27 cellular contexts compared by ENCODE assay signal in genomic region chr2:64393611-64394010, GRCh38.
"Had no signal": no experiment of that assay in that cellular context is flagged by ENCODE, and none has a peak within 500 bp of the region (broad histone marks: within the 10 kb centered on the region; RNA-seq: fewer than 3 reads in every experiment).

No MANE protein-coding gene starts in this region.

- H3K27ac ChIP-seq: adrenal gland, breast epithelium, SJSA1 had no signal

- H3K4me1 ChIP-seq: adrenal gland, breast epithelium, SJSA1 had no signal

- ATAC-seq: activated CD8-positive, alpha-beta T cell treated with anti-CD3 and anti-CD28 coated beads, Interleukin-2, amount 10 ng/mL, durations not matched to agents 7 days and 5 days; T-helper 17 cell; WTC11 had no signal

- H3K9me3 ChIP-seq: breast epithelium, SJSA1 had no signal

- H3K4me3 ChIP-seq: adrenal gland, breast epithelium, MG63, SJSA1 had no signal

- H3K27me3 ChIP-seq: adrenal gland, breast epithelium, MG63, SJSA1 had no signal

- H3K36me3 ChIP-seq: adrenal gland, breast epithelium, MG63, SJSA1 had no signal

- DNase-seq: activated CD4-positive, alpha-beta T cell treated with anti-CD3 and anti-CD28 coated beads for 48 hours; activated CD4-positive, alpha-beta T cell treated with anti-CD3 and anti-CD28 coated beads, Interleukin-2, amount 50 U/mL, for 4 hours; activated CD4-positive, CD25-positive, alpha-beta regulatory T cell treated with anti-CD3 and anti-CD28 coated beads, Interleukin-2, amount 50 U/mL, for 72 hours; activated CD8-positive, alpha-beta memory T cell treated with anti-CD3 and anti-CD28 coated beads, Interleukin-2, amount 50 U/mL, for 48 hours; activated CD8-positive, alpha-beta T cell treated with anti-CD3 and anti-CD28 coated beads, Interleukin-2, amount 10 ng/mL, durations not matched to agents 7 days and 5 days; activated naive CD4-positive, alpha-beta T cell treated with anti-CD3 and anti-CD28 coated beads, Interleukin-2, amount 50 U/mL, for 16 hours; activated naive CD8-positive, alpha-beta T cell treated with anti-CD3 and anti-CD28 coated beads, Interleukin-2, amount 10 ng/mL, durations not matched to agents 7 days and 5 days; activated T-cell treated with anti-CD3 and anti-CD28 coated beads, Interleukin-2, amount 50 U/mL, for 1 hour; adrenal gland; anterior cingulate cortex; central memory CD4-positive, alpha-beta T cell; MG63; NCI-H1105; NCI-H1436; NCI-H187; NCI-H2081; NCI-H446; NCI-H524; NCI-H774; NK-92 treated with Interleukin-12 subunit alpha and Interleukin-12 subunit beta, amount 100 ng/mL, for 24 hours; OCI-M1; SHP77; T-helper 17 cell; T-helper 9 cell had no signal
